In the genomic region with DNA sequence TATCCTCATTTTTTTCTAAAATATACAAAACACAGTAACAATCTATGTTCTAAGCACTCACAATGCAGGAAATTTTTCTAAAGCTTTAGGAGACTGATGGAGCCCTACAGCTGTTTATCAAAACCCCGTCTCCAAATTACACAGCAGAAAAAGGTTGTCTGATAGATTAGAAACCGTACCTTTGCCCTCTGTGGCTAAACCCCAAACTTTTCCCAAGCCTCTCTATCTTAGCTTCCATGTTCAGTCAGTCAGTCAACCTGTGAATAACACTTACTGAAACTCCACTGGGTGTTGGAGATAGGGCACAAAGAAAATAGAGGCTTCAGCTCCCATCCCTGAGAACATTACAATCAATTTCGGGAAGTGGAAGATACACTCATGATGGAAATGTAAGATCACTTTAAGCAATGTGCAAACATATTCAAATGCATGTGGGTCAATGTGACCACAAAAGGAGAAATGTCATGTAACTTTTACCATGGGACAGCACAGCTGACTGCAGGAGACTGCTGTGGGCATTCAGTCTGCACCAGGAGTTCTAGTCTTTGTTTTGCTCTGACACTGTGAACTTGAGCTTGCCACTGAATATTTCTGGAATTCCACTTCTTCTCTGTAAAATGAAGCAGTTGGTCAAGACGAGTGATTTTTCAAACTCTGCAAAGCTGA, we compare ENCODE assay signal across 25 cellular contexts.
"Had no signal": no experiment of that assay in that cellular context is flagged by ENCODE, and none has a peak within 500 bp of the region (broad histone marks: within the 10 kb centered on the region; RNA-seq: fewer than 3 reads in every experiment).

No MANE protein-coding gene starts in this region.

- H3K27me3 ChIP-seq: dorsolateral prefrontal cortex, hepatocyte, sigmoid colon had no signal

- H3K27ac ChIP-seq: dorsolateral prefrontal cortex, hepatocyte, sigmoid colon, WERI-Rb-1 had no signal

- H3K36me3 ChIP-seq: sigmoid colon, WERI-Rb-1 had no signal

- H3K4me3 ChIP-seq: dorsolateral prefrontal cortex, hepatocyte, sigmoid colon had no signal

- FAIRE-seq: colon, endothelial cell of umbilical vein, frontal cortex, TTC549 had no signal

- H3K79me2 ChIP-seq: hepatocyte had no signal

- H3K4me2 ChIP-seq: hepatocyte had no signal

- ATAC-seq: activated CD8-positive, alpha-beta memory T cell treated with anti-CD3 and anti-CD28 coated beads, Interleukin-2, amount 10 ng/mL, durations not matched to agents 7 days and 5 days; activated CD8-positive, alpha-beta T cell treated with anti-CD3 and anti-CD28 coated beads for 36 hours; effector memory CD8-positive, alpha-beta T cell; esophagus mucosa; stimulated activated naive B cell treated with anti-CD40 and anti-IgM and Interleukin-4, amounts not matched to agents 10 μg/mL and 1 μg/mL and 100 μg/mL, for 72 hours had no signal

- H3K9me3 Mint-ChIP-seq: activated CD4-positive, alpha-beta T cell treated with anti-CD3 and anti-CD28 coated beads, Interleukin-2, amount 10 ng/mL, durations not matched to agents 7 days and 5 days; activated CD8-positive, alpha-beta T cell treated with anti-CD3 and anti-CD28 coated beads for 36 hours; activated naive CD4-positive, alpha-beta T cell treated with anti-CD3 and anti-CD28 coated beads, Interleukin-2, amount 50 U/mL, for 24 hours; effector memory CD8-positive, alpha-beta T cell; immature natural killer cell; natural killer cell had no signal

- H2AFZ ChIP-seq: hepatocyte had no signal

- H3K4me1 Mint-ChIP-seq: activated CD4-positive, alpha-beta T cell treated with anti-CD3 and anti-CD28 coated beads, Interleukin-2, amount 10 ng/mL, durations not matched to agents 7 days and 5 days; activated CD8-positive, alpha-beta memory T cell treated with anti-CD3 and anti-CD28 coated beads, Interleukin-2, amount 10 ng/mL, durations not matched to agents 7 days and 5 days; activated naive CD4-positive, alpha-beta T cell treated with anti-CD3 and anti-CD28 coated beads, Interleukin-2, amount 50 U/mL, for 24 hours; immature natural killer cell; natural killer cell; stimulated activated naive B cell treated with anti-CD40 and anti-IgM and Interleukin-4, amounts not matched to agents 10 μg/mL and 1 μg/mL and 100 μg/mL, for 72 hours had no signal

- H3K4me3 Mint-ChIP-seq: activated CD4-positive, alpha-beta T cell treated with anti-CD3 and anti-CD28 coated beads, Interleukin-2, amount 10 ng/mL, durations not matched to agents 7 days and 5 days; activated CD8-positive, alpha-beta memory T cell treated with anti-CD3 and anti-CD28 coated beads, Interleukin-2, amount 10 ng/mL, durations not matched to agents 7 days and 5 days; activated CD8-positive, alpha-beta T cell treated with anti-CD3 and anti-CD28 coated beads for 36 hours; activated naive CD4-positive, alpha-beta T cell treated with anti-CD3 and anti-CD28 coated beads, Interleukin-2, amount 50 U/mL, for 24 hours; effector memory CD8-positive, alpha-beta T cell; immature natural killer cell; natural killer cell; stimulated activated naive B cell treated with anti-CD40 and anti-IgM and Interleukin-4, amounts not matched to agents 10 μg/mL and 1 μg/mL and 100 μg/mL, for 72 hours had no signal

- DNase-seq: activated CD4-positive, alpha-beta T cell treated with anti-CD3 and anti-CD28 coated beads, Interleukin-2, amount 10 ng/mL, durations not matched to agents 7 days and 5 days; activated CD4-positive, CD25-positive, alpha-beta regulatory T cell treated with anti-CD3 and anti-CD28 coated beads, Interleukin-2, amount 50 U/mL, for 72 hours; activated CD8-positive, alpha-beta memory T cell treated with anti-CD3 and anti-CD28 coated beads, Interleukin-2, amount 10 ng/mL, durations not matched to agents 7 days and 5 days; activated CD8-positive, alpha-beta T cell treated with anti-CD3 and anti-CD28 coated beads for 36 hours; activated gamma-delta T cell treated with Interleukin-2 at 50 U/mL for 16 hours; aorta; central memory CD4-positive, alpha-beta T cell; dorsolateral prefrontal cortex; effector memory CD8-positive, alpha-beta T cell; glutamatergic neuron; immature natural killer cell; kidney glomerular epithelial cell; natural killer cell; sigmoid colon; stimulated activated CD4-positive, alpha-beta T cell treated with anti-CD3 and anti-CD28 coated beads, Interleukin-2, amount 100 ng/mL, for 48 hours; stimulated activated CD8-positive, alpha-beta memory T cell treated with anti-CD3 and anti-CD28 coated beads, Interleukin-4, amount 100 ng/mL, for 48 hours; stimulated activated naive B cell treated with anti-CD40 and anti-IgM and Interleukin-4, amounts not matched to agents 10 μg/mL and 1 μg/mL and 100 μg/mL, for 72 hours; WERI-Rb-1 had no signal

- H3K9me3 ChIP-seq: sigmoid colon had no signal

- H3K36me3 Mint-ChIP-seq: activated CD8-positive, alpha-beta memory T cell treated with anti-CD3 and anti-CD28 coated beads, Interleukin-2, amount 10 ng/mL, durations not matched to agents 7 days and 5 days; activated naive CD4-positive, alpha-beta T cell treated with anti-CD3 and anti-CD28 coated beads, Interleukin-2, amount 50 U/mL, for 24 hours; immature natural killer cell; natural killer cell; stimulated activated naive B cell treated with anti-CD40 and anti-IgM and Interleukin-4, amounts not matched to agents 10 μg/mL and 1 μg/mL and 100 μg/mL, for 72 hours had no signal

- H3K27ac Mint-ChIP-seq: activated CD4-positive, alpha-beta T cell treated with anti-CD3 and anti-CD28 coated beads, Interleukin-2, amount 10 ng/mL, durations not matched to agents 7 days and 5 days; activated CD8-positive, alpha-beta memory T cell treated with anti-CD3 and anti-CD28 coated beads, Interleukin-2, amount 10 ng/mL, durations not matched to agents 7 days and 5 days; activated CD8-positive, alpha-beta T cell treated with anti-CD3 and anti-CD28 coated beads for 36 hours; activated naive CD4-positive, alpha-beta T cell treated with anti-CD3 and anti-CD28 coated beads, Interleukin-2, amount 50 U/mL, for 24 hours; effector memory CD8-positive, alpha-beta T cell; immature natural killer cell; natural killer cell; stimulated activated naive B cell treated with anti-CD40 and anti-IgM and Interleukin-4, amounts not matched to agents 10 μg/mL and 1 μg/mL and 100 μg/mL, for 72 hours had no signal

- H3K27me3 Mint-ChIP-seq: activated CD4-positive, alpha-beta T cell treated with anti-CD3 and anti-CD28 coated beads, Interleukin-2, amount 10 ng/mL, durations not matched to agents 7 days and 5 days; activated CD8-positive, alpha-beta T cell treated with anti-CD3 and anti-CD28 coated beads for 36 hours; activated naive CD4-positive, alpha-beta T cell treated with anti-CD3 and anti-CD28 coated beads, Interleukin-2, amount 50 U/mL, for 24 hours had no signal
